In the genomic region with DNA sequence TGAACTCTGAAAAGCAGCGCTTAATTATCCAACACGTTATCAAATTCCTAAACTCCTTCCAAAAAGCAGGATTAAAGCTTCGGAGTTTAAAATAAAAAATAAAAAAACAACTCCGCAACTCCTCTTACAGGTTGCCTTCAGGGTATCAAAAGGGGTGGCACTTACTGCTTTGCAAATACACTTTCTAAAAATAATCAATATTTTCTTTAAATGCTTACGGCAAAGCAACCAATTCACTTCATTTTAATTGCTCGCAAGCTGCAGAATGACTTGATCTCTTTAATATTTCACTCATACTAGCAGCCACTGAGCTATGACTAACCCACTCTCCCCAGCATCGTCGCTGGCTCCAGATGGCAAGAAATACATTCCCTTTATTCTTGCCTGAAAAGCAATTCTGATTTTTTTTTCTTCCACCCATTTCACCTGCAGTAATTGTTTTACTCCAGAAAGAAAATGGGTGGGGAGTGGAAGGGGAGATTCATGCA, we compare ENCODE assay signal across 1 cellular context.
TF ChIP-seq lines count a peak whose summit lies in the region.

No MANE protein-coding gene starts in this region.

TF ChIP-seq in HEK293, 187 proteins besides CTCF, POLR2A, EP300 and RAD21 (continued from another document):
- TF ChIP-seq, protein P1, sequence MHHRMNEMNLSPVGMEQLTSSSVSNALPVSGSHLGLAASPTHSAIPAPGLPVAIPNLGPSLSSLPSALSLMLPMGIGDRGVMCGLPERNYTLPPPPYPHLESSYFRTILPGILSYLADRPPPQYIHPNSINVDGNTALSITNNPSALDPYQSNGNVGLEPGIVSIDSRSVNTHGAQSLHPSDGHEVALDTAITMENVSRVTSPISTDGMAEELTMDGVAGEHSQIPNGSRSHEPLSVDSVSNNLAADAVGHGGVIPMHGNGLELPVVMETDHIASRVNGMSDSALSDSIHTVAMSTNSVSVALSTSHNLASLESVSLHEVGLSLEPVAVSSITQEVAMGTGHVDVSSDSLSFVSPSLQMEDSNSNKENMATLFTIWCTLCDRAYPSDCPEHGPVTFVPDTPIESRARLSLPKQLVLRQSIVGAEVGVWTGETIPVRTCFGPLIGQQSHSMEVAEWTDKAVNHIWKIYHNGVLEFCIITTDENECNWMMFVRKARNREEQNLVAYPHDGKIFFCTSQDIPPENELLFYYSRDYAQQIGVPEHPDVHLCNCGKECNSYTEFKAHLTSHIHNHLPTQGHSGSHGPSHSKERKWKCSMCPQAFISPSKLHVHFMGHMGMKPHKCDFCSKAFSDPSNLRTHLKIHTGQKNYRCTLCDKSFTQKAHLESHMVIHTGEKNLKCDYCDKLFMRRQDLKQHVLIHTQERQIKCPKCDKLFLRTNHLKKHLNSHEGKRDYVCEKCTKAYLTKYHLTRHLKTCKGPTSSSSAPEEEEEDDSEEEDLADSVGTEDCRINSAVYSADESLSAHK (tag by site-specific recombination; IDR thresholded peaks at IDR 0.05), result no peak
- no peak for TF ChIP-seq ZNF639 (tag by site-specific recombination; IDR thresholded peaks at IDR 0.05)
- TF ChIP-seq, protein P2, sequence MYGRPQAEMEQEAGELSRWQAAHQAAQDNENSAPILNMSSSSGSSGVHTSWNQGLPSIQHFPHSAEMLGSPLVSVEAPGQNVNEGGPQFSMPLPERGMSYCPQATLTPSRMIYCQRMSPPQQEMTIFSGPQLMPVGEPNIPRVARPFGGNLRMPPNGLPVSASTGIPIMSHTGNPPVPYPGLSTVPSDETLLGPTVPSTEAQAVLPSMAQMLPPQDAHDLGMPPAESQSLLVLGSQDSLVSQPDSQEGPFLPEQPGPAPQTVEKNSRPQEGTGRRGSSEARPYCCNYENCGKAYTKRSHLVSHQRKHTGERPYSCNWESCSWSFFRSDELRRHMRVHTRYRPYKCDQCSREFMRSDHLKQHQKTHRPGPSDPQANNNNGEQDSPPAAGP (tag by site-specific recombination; IDR thresholded peaks at IDR 0.05), result no peak
- no peak for TF ChIP-seq ZNF488 (tag by site-specific recombination; IDR thresholded peaks at IDR 0.05)
- no peak for TF ChIP-seq ZNF48 (tag by site-specific recombination; IDR thresholded peaks at IDR 0.05)
- no peak for TF ChIP-seq ZFP41 (tag by site-specific recombination; IDR thresholded peaks at IDR 0.05; ENCODE audit: borderline replicate concordance)
- no peak for TF ChIP-seq ZNF561 (tag by site-specific recombination; IDR thresholded peaks at IDR 0.05; ENCODE audit: borderline replicate concordance)
